1 cellular context compared by ENCODE assay signal in genomic region chr4:184453402-184454160, GRCh38.
TF ChIP-seq lines count a peak whose summit lies in the region.

No MANE protein-coding gene starts in this region.

TF ChIP-seq in HepG2, 621 proteins besides CTCF, POLR2A, EP300 and RAD21 (continued from another document):
- TF ChIP-seq ZBTB26 (CRISPR knock-in tag; IDR thresholded peaks at IDR 0.05; ENCODE audit: borderline replicate concordance) (no peak), KLF9 (CRISPR knock-in tag; IDR thresholded peaks at IDR 0.05; ENCODE audit: low read depth) (no peak), ZFP90 (CRISPR knock-in tag; IDR thresholded peaks at IDR 0.05; ENCODE audit: borderline replicate concordance) (no peak), ZNF841 (CRISPR knock-in tag; IDR thresholded peaks at IDR 0.05; ENCODE audit: borderline replicate concordance) (no peak)
TF ChIP-seq in HepG2: peak in this region for 0.
